ENCODE assay signal across 11 cellular contexts in genomic region chr17:61495161-61495857, GRCh38. TPM values are rescaled to one million over a fixed set of nuclear protein-coding genes. Genes with fewer than 3 reads are reported as not detected.
DNase-seq lines count a peak whose midpoint lies in the region; ATAC-seq, FAIRE-seq and TF ChIP-seq lines count a peak whose summit lies in the region.
"Had no signal": no experiment of that assay in that cellular context is flagged by ENCODE, and none has a peak within 500 bp of the region (broad histone marks: within the 10 kb centered on the region; RNA-seq: fewer than 3 reads in every experiment).

No MANE protein-coding gene starts in this region.

- H3K27ac ChIP-seq in lower lobe of right lung = no peak overlapping the region
- H3K27ac ChIP-seq: SK-N-MC had no signal

- H3K9me3 ChIP-seq in lower lobe of right lung = no peaks in the 10 kb centered on the region

- peaks cover 6% of the 10 kb centered on the region for H3K27me3 Mint-ChIP-seq in activated naive CD8-positive, alpha-beta T cell treated with anti-CD3 and anti-CD28 coated beads for 36 hours
- H3K27me3 Mint-ChIP-seq in mesothelial cell of epicardium (ENCODE audit: low read depth) = no peaks in the 10 kb centered on the region

- peaks cover 2% of the 10 kb centered on the region for H3K9me3 Mint-ChIP-seq in activated naive CD8-positive, alpha-beta T cell treated with anti-CD3 and anti-CD28 coated beads for 36 hours
- peaks cover 3% of the 10 kb centered on the region for H3K9me3 Mint-ChIP-seq in mesothelial cell of epicardium

- no peaks in the 10 kb centered on the region for H3K36me3 Mint-ChIP-seq in activated naive CD8-positive, alpha-beta T cell treated with anti-CD3 and anti-CD28 coated beads for 36 hours
- peaks cover 2% of the 10 kb centered on the region for H3K36me3 Mint-ChIP-seq in mesothelial cell of epicardium

- DNase-seq in EL = peak; percentile 88
- peak; percentile 68 for DNase-seq in HTR-8/SVneo (ENCODE audit: insufficient read length, low spot score)
- no peak for DNase-seq in activated naive CD8-positive, alpha-beta T cell treated with anti-CD3 and anti-CD28 coated beads for 36 hours
- no peak for DNase-seq in mesothelial cell of epicardium (ENCODE audit: low spot score in 2 of 2, unreplicated experiment in 2 of 2)
- DNase-seq in NCI-H146 treated with DMSO at 0.1 percent for 48 hours (lab: John Stamatoyannopoulos, UW; ENCODE audit: unreplicated experiment) = no peak
- no peak for DNase-seq in lower lobe of right lung
- no peak for DNase-seq in stimulated activated CD4-positive, alpha-beta T cell treated with anti-CD3 and anti-CD28 coated beads, Interleukin-4, amount 100 ng/mL, for 4 hours
- DNase-seq: activated effector memory CD4-positive, alpha-beta T cell treated with anti-CD3 and anti-CD28 coated beads, Interleukin-2, amount 50 U/mL, for 16 hours had no signal

- no peak for FAIRE-seq in HTR-8/SVneo (lab: Jason Lieb, UNC)

- H3K27ac Mint-ChIP-seq in activated naive CD8-positive, alpha-beta T cell treated with anti-CD3 and anti-CD28 coated beads for 36 hours = no peak overlapping the region
- peak overlapping the region; percentile 82 for H3K27ac Mint-ChIP-seq in mesothelial cell of epicardium

- no peaks in the 10 kb centered on the region for H3K36me3 ChIP-seq in lower lobe of right lung

- TF ChIP-seq CTCF in mesothelial cell of epicardium (IDR thresholded peaks at IDR 0.05; ENCODE audit: unreplicated experiment) = no peak
- no peak for TF ChIP-seq CTCF in lower lobe of right lung (IDR thresholded peaks at IDR 0.05)

- intact Hi-C loops in lower lobe of right lung (cut with DNase I) = no loop called here

- peaks cover 3% of the 10 kb centered on the region for H3K4me1 Mint-ChIP-seq in activated naive CD8-positive, alpha-beta T cell treated with anti-CD3 and anti-CD28 coated beads for 36 hours
- H3K4me1 Mint-ChIP-seq in mesothelial cell of epicardium = peaks cover 52% of the 10 kb centered on the region

- no peaks in the 10 kb centered on the region for H3K27me3 ChIP-seq in lower lobe of right lung (ENCODE audit: low read depth)

- no peak overlapping the region for H3K4me3 ChIP-seq in lower lobe of right lung
- H3K4me3 ChIP-seq: SK-N-MC had no signal

- no peaks in the 10 kb centered on the region for H3K4me1 ChIP-seq in lower lobe of right lung

- peak overlapping the region; percentile 50 for H3K4me3 Mint-ChIP-seq in activated naive CD8-positive, alpha-beta T cell treated with anti-CD3 and anti-CD28 coated beads for 36 hours
- peak overlapping the region; percentile 41 for H3K4me3 Mint-ChIP-seq in mesothelial cell of epicardium

- ATAC-seq in GM21723 (IDR thresholded peaks at IDR 0.05; ENCODE audit: unreplicated experiment) (no peak), lower lobe of right lung (no peak)

RNA-seq across cellular contexts. Expression of gene TBX4, which starts 43.1 kb away (rescaled TPM):
- total RNA-seq in activated naive CD8-positive, alpha-beta T cell treated with anti-CD3 and anti-CD28 coated beads for 36 hours = not detected
- total RNA-seq in mesothelial cell of epicardium = 51.9 to 56.6 TPM (median 54.2 TPM) in 3 replicates
- total RNA-seq in lower lobe of right lung = 22.3 TPM
- total RNA-seq: omental fat pad had no signal

Comparison
In these comparisons a context has a peak if more than half of its experiments do, and no peak if none do; other contexts are left out.
1. DNase-seq: peak in EL (single experiment) and HTR-8/SVneo (single experiment); none in activated naive CD8-positive, alpha-beta T cell treated with anti-CD3 and anti-CD28 coated beads for 36 hours (single experiment), mesothelial cell of epicardium (0 of 2), NCI-H146 treated with DMSO at 0.1 percent for 48 hours (single experiment), lower lobe of right lung (single experiment) and stimulated activated CD4-positive, alpha-beta T cell treated with anti-CD3 and anti-CD28 coated beads, Interleukin-4, amount 100 ng/mL, for 4 hours (0 of 2).
2. RNA of gene TBX4, which starts 43.1 kb away (total RNA-seq): 51.9 to 56.6 TPM in mesothelial cell of epicardium and 22.3 TPM in lower lobe of right lung (single experiment); not detected in activated naive CD8-positive, alpha-beta T cell treated with anti-CD3 and anti-CD28 coated beads for 36 hours; every median in the first group is over 10 times any median in the second.